ENCODE assay signal across 31 cellular contexts in the genomic region with DNA sequence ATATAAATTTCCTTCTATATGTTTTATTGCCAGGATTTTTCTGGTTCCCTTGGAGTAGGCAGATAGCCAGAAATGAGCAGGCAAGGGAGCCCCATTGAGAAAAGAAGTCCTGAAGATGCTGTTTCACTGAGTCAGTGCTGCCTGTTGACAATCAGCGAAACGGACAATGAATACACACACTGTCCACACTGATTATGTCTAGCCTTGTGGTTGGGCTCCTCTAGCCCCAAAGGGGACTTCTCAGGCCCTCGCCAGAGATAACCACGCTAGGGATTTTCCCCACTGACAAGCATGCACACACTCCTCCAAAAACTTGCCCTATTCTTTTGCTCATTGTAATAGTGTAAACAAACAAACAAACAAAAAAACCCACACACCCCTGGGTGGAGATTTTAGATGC.
"Had no signal": no experiment of that assay in that cellular context is flagged by ENCODE, and none has a peak within 500 bp of the region (broad histone marks: within the 10 kb centered on the region; RNA-seq: fewer than 3 reads in every experiment).

No MANE protein-coding gene starts in this region.

- H2AFZ ChIP-seq: PC-9 had no signal

- H3K4me2 ChIP-seq: PC-9 had no signal

- H3K9me3 Mint-ChIP-seq: activated CD4-positive, alpha-beta T cell treated with anti-CD3 and anti-CD28 coated beads, Interleukin-2, amount 10 ng/mL, durations not matched to agents 7 days and 5 days; activated naive CD8-positive, alpha-beta T cell treated with anti-CD3 and anti-CD28 coated beads, Interleukin-2, amount 50 U/mL, for 24 hours; T-helper 1 cell treated with Interleukin-12 subunit alpha and Interleukin-12 subunit beta and Interleukin-4 antibody, amounts not matched to agents 30 μg/mL and 1 μg/mL, for 36 hours had no signal

- ATAC-seq: activated CD4-positive, alpha-beta T cell treated with anti-CD3 and anti-CD28 coated beads for 36 hours; activated CD4-positive, CD25-positive, alpha-beta regulatory T cell treated with anti-CD3 and anti-CD28 coated beads, Interleukin-2, amount 50 U/mL, for 24 hours; activated naive CD8-positive, alpha-beta T cell treated with anti-CD3 and anti-CD28 coated beads, Interleukin-2, amount 50 U/mL, for 24 hours; activated T-cell treated with anti-CD3 and anti-CD28 coated beads, Interleukin-2, amount 50 U/mL, for 4 hours; K562; WTC11 had no signal

- H3K4me1 Mint-ChIP-seq: activated CD4-positive, alpha-beta T cell treated with anti-CD3 and anti-CD28 coated beads for 36 hours; activated CD4-positive, alpha-beta T cell treated with anti-CD3 and anti-CD28 coated beads, Interleukin-2, amount 10 ng/mL, durations not matched to agents 7 days and 5 days; activated naive CD4-positive, alpha-beta T cell treated with anti-CD3 and anti-CD28 coated beads, Interleukin-2, amount 10 ng/mL, durations not matched to agents 7 days and 5 days; activated naive CD8-positive, alpha-beta T cell treated with anti-CD3 and anti-CD28 coated beads, Interleukin-2, amount 50 U/mL, for 24 hours; brain; WTC11 had no signal

- H3K27ac Mint-ChIP-seq: activated CD4-positive, alpha-beta T cell treated with anti-CD3 and anti-CD28 coated beads for 36 hours; activated CD4-positive, alpha-beta T cell treated with anti-CD3 and anti-CD28 coated beads, Interleukin-2, amount 10 ng/mL, durations not matched to agents 7 days and 5 days; activated naive CD4-positive, alpha-beta T cell treated with anti-CD3 and anti-CD28 coated beads, Interleukin-2, amount 10 ng/mL, durations not matched to agents 7 days and 5 days; activated naive CD8-positive, alpha-beta T cell; activated naive CD8-positive, alpha-beta T cell treated with anti-CD3 and anti-CD28 coated beads, Interleukin-2, amount 50 U/mL, for 24 hours; brain; T-helper 1 cell treated with Interleukin-12 subunit alpha and Interleukin-12 subunit beta and Interleukin-4 antibody, amounts not matched to agents 30 μg/mL and 1 μg/mL, for 36 hours; T-helper 2 cell treated with Interferon-gamma antibody and Interleukin-4, amounts not matched to agents 5 μg/mL and 100 μg/mL, for 36 hours; WTC11 had no signal

- H3K4me3 ChIP-seq: K562, PC-9, SK-N-MC had no signal

- DNase-seq: activated CD4-positive, alpha-beta T cell treated with anti-CD3 and anti-CD28 coated beads for 36 hours; activated CD4-positive, alpha-beta T cell treated with anti-CD3 and anti-CD28 coated beads, Interleukin-2, amount 10 ng/mL, durations not matched to agents 7 days and 5 days; activated CD4-positive, alpha-beta T cell treated with anti-CD3 and anti-CD28 coated beads, Interleukin-2, amount 50 U/mL, for 48 hours; activated CD8-positive, alpha-beta memory T cell treated with anti-CD3 and anti-CD28 coated beads, Interleukin-2, amount 50 U/mL, for 4 hours; activated effector memory CD4-positive, alpha-beta T cell treated with Interleukin-2 at 50 U/mL for 16 hours; activated naive CD4-positive, alpha-beta T cell treated with anti-CD3 and anti-CD28 coated beads, Interleukin-2, amount 10 ng/mL, durations not matched to agents 7 days and 5 days; activated naive CD8-positive, alpha-beta T cell treated with anti-CD3 and anti-CD28 coated beads, Interleukin-2, amount 50 U/mL, for 24 hours; activated T-cell treated with anti-CD3 and anti-CD28 coated beads for 4 hours; activated T-cell treated with anti-CD3 and anti-CD28 coated beads, Interleukin-2, amount 50 U/mL, for 4 hours; anterior cingulate cortex; cerebellar nuclear complex; NCI-H1105; NCI-H1417 treated with DMSO at 0.1 percent for 48 hours; NCI-H187 treated with DMSO at 0.1 percent for 48 hours; NCI-H2081; NCI-H226; NCI-H446 treated with DMSO at 0.1 percent for 48 hours; NCI-H524; PC-9; Right ventricle myocardium superior had no signal

- H3K27me3 Mint-ChIP-seq: activated CD4-positive, alpha-beta T cell treated with anti-CD3 and anti-CD28 coated beads for 36 hours; activated CD4-positive, alpha-beta T cell treated with anti-CD3 and anti-CD28 coated beads, Interleukin-2, amount 10 ng/mL, durations not matched to agents 7 days and 5 days; activated naive CD4-positive, alpha-beta T cell treated with anti-CD3 and anti-CD28 coated beads, Interleukin-2, amount 10 ng/mL, durations not matched to agents 7 days and 5 days; activated naive CD8-positive, alpha-beta T cell; activated naive CD8-positive, alpha-beta T cell treated with anti-CD3 and anti-CD28 coated beads, Interleukin-2, amount 50 U/mL, for 24 hours had no signal

- H3K4me3 Mint-ChIP-seq: activated CD4-positive, alpha-beta T cell treated with anti-CD3 and anti-CD28 coated beads for 36 hours; activated CD4-positive, alpha-beta T cell treated with anti-CD3 and anti-CD28 coated beads, Interleukin-2, amount 10 ng/mL, durations not matched to agents 7 days and 5 days; activated naive CD4-positive, alpha-beta T cell treated with anti-CD3 and anti-CD28 coated beads, Interleukin-2, amount 10 ng/mL, durations not matched to agents 7 days and 5 days; activated naive CD8-positive, alpha-beta T cell; activated naive CD8-positive, alpha-beta T cell treated with anti-CD3 and anti-CD28 coated beads, Interleukin-2, amount 50 U/mL, for 24 hours; activated T-cell treated with anti-CD3 and anti-CD28 coated beads, Interleukin-2, amount 50 U/mL, for 4 hours; brain; T-helper 1 cell treated with Interleukin-12 subunit alpha and Interleukin-12 subunit beta and Interleukin-4 antibody, amounts not matched to agents 30 μg/mL and 1 μg/mL, for 36 hours; T-helper 2 cell treated with Interferon-gamma antibody and Interleukin-4, amounts not matched to agents 5 μg/mL and 100 μg/mL, for 36 hours; WTC11 had no signal

- H3K27ac ChIP-seq: PC-9, SK-N-MC had no signal

- H3K36me3 Mint-ChIP-seq: activated naive CD4-positive, alpha-beta T cell treated with anti-CD3 and anti-CD28 coated beads, Interleukin-2, amount 10 ng/mL, durations not matched to agents 7 days and 5 days; activated naive CD8-positive, alpha-beta T cell; brain; WTC11 had no signal

- FAIRE-seq: bronchial epithelial cell, K562, RCC 7860, TTC549 had no signal
